Comparison of ENCODE assay signal across 9 cellular contexts in genomic region chr14:75022655-75023054, GRCh38. TPM values are rescaled to one million over a fixed set of nuclear protein-coding genes. Genes with fewer than 3 reads are reported as not detected.
DNase-seq lines count a peak whose midpoint lies in the region; ATAC-seq, FAIRE-seq and TF ChIP-seq lines count a peak whose summit lies in the region.
"Had no signal": no experiment of that assay in that cellular context is flagged by ENCODE, and none has a peak within 500 bp of the region (broad histone marks: within the 10 kb centered on the region; RNA-seq: fewer than 3 reads in every experiment).

No MANE protein-coding gene starts in this region.

- H3F3A ChIP-seq in SK-N-SH (replicated peaks; ENCODE audit: insufficient read depth) = peaks cover 7% of the 10 kb centered on the region

- H3K27ac ChIP-seq in A549 = no peak overlapping the region
- no peak overlapping the region for H3K27ac ChIP-seq in SK-N-SH (ENCODE audit: low read depth in 2 of 2, low read length in 1 of 2)

- peak; percentile 54 for FAIRE-seq in A549 (lab: Jason Lieb, UNC)

- CTCF ChIA-PET in A549 (lab: Yijun Ruan, JAX) (interaction anchor here (1.1 to 4.6 kb wide), 9 partner anchors 9 to 162 kb away, joined by 3 to 25 read pairs (median 3); no protein-coding TSS in a partner anchor), SK-N-SH (lab: Yijun Ruan, JAX) (interaction anchor here (0.6 to 4.7 kb wide), 16 partner anchors 9 to 279 kb away, joined by 3 to 28 read pairs (median 4); partner anchors contain the start of genes ACYP1 and PGF)

- no peaks in the 10 kb centered on the region for H3K79me2 ChIP-seq in SK-N-SH (ENCODE audit: insufficient read depth)

- no peaks in the 10 kb centered on the region for H3K9me3 ChIP-seq in A549
- H3K9me3 ChIP-seq in SK-N-SH = no peaks in the 10 kb centered on the region

- no peak overlapping the region for H2AFZ ChIP-seq in SK-N-SH (ENCODE audit: low read depth)

- TF ChIP-seq EP300 in A549 (IDR thresholded peaks at IDR 0.05) (no peak), SK-N-SH (IDR thresholded peaks at IDR 0.05; ENCODE audit: borderline replicate concordance in 1 of 2, low read depth in 1 of 2, low read length in 1 of 2) (no peak)

- no peak for TF ChIP-seq POLR2A in A549 (IDR thresholded peaks at IDR 0.05; ENCODE audit: low read length)

- H3K27me3 ChIP-seq in SK-N-SH (ENCODE audit: insufficient read depth) = no peaks in the 10 kb centered on the region

- ATAC-seq in A549 (peak; percentile 90 to 91), Right ventricle myocardium superior (ENCODE audit: poor library complexity) (peak; percentile 95), HG03196 (IDR thresholded peaks at IDR 0.05; ENCODE audit: unreplicated experiment) (no peak), HG03039 (IDR thresholded peaks at IDR 0.05; ENCODE audit: unreplicated experiment) (no peak)

- peak; percentile 53 to 59 for DNase-seq in A549 (ENCODE audit: low read depth in 1 of 2, low spot score in 1 of 2)
- DNase-seq in SK-N-SH = peak; percentile 49
- DNase-seq in Right ventricle myocardium superior = peak; percentile 73
- no peak for DNase-seq in retina
- DNase-seq in SIG-M5 (lab: John Stamatoyannopoulos, UW) = no peak
- DNase-seq: activated effector memory CD4-positive, alpha-beta T cell treated with anti-CD3 and anti-CD28 coated beads, Interleukin-2, amount 50 U/mL, for 16 hours had no signal

- H3K4me1 ChIP-seq in A549 (no peaks in the 10 kb centered on the region), SK-N-SH (ENCODE audit: control insufficient read depth in 1 of 2, insufficient read depth in 2 of 2, low read depth in 1 of 2, low read length in 1 of 2) (no peaks in the 10 kb centered on the region)

- H3K4me3 ChIP-seq in A549 = no peak overlapping the region
- no peak overlapping the region for H3K4me3 ChIP-seq in SK-N-SH (ENCODE audit: low read depth in 2 of 2, low read length in 1 of 2)

- H3K36me3 ChIP-seq in SK-N-SH (replicated peaks in 1 of 2; ENCODE audit: control insufficient read depth in 1 of 2, insufficient read depth in 2 of 2, low read length in 1 of 2) = peaks cover 17 to 25% of the 10 kb centered on the region in 2 experiments

- TF ChIP-seq RAD21 in A549 (conservative IDR thresholded peaks at IDR 0.05 in 1 of 2, IDR thresholded peaks at IDR 0.05 in 1 of 2) (peak in 1 of 2 experiments; percentile 36; a peak in 2 of 5 replicates), SK-N-SH (IDR thresholded peaks at IDR 0.05; ENCODE audit: low read length) (peak; percentile 52)

- H3K9ac ChIP-seq in SK-N-SH = no peak overlapping the region

- POLR2A ChIA-PET in A549 (lab: Yijun Ruan, JAX) (no interaction called here), SK-N-SH (lab: Yijun Ruan, JAX) (no interaction called here)

- H3K4me2 ChIP-seq in A549 (no peak overlapping the region), SK-N-SH (no peak overlapping the region)

- WGBS in A549 (ENCODE audit: missing lambda C conversion rate) = 85% methylated on average over 8 of the region's 8 CpGs
- 75% methylated on average over 8 of the region's 8 CpGs for WGBS in SK-N-SH (ENCODE audit: low lambda C conversion rate)

- intact Hi-C loops in Right ventricle myocardium superior (cut with DNase I) = no loop called here

- no peaks in the 10 kb centered on the region for H3K9me2 ChIP-seq in SK-N-SH

- TF ChIP-seq CTCF in A549 (IDR thresholded peaks at IDR 0.05) (peak; percentile 18; the same call in 1 of the 3 replicates), GM12873 (IDR thresholded peaks at IDR 0.05; ENCODE audit: insufficient read depth, low read depth, low read length, missing control alignments) (peak; percentile 58), SK-N-SH (IDR thresholded peaks at IDR 0.05) (peak; percentile 46)

- H4K20me1 ChIP-seq in SK-N-SH (ENCODE audit: insufficient read depth) = no peaks in the 10 kb centered on the region

TF ChIP-seq in A549, 52 proteins besides CTCF, POLR2A, EP300 and RAD21 (continues in another document):
- no peak for TF ChIP-seq FOSB (CRISPR knock-in tag; IDR thresholded peaks at IDR 0.05)
- TF ChIP-seq MAZ (IDR thresholded peaks at IDR 0.05; ENCODE audit: borderline replicate concordance, low read depth, low read length) = no peak
- TF ChIP-seq NR3C1 (IDR thresholded peaks at IDR 0.05) = no peak
- no peak for TF ChIP-seq GATA3 (IDR thresholded peaks at IDR 0.05; ENCODE audit: borderline replicate concordance)
- TF ChIP-seq KDM1A (IDR thresholded peaks at IDR 0.05; ENCODE audit: low read depth) = no peak
- no peak for TF ChIP-seq POLR2AphosphoS2 (conservative IDR thresholded peaks at IDR 0.05; ENCODE audit: low read length)
- TF ChIP-seq SMC3 (IDR thresholded peaks at IDR 0.05) = no peak

TF ChIP-seq in SK-N-SH, 30 proteins besides CTCF, POLR2A, EP300 and RAD21:
- no peak for TF ChIP-seq SMC3 (IDR thresholded peaks at IDR 0.05; ENCODE audit: low read depth, low read length)
- TF ChIP-seq NRF1 (IDR thresholded peaks at IDR 0.05; ENCODE audit: low read depth, low read length) = no peak
- no peak for TF ChIP-seq GABPA (IDR thresholded peaks at IDR 0.05; ENCODE audit: low read depth)

RNA-seq across cellular contexts. Expression of gene EIF2B2, which starts 19.9 kb away (rescaled TPM):
- polyA plus RNA-seq in A549 (2011; rRNA removed) = 116 and 142 TPM in 2 replicates
- 102 and 117 TPM in 2 replicates for polyA plus RNA-seq in A549 (2012; cell fraction: cytosol; rRNA removed)
- polyA plus RNA-seq in A549 (2012; cell fraction: nucleus; rRNA removed) = 64.6 and 86.0 TPM in 2 replicates
- 86.2 to 88.4 TPM (median 86.3 TPM) in 3 replicates for polyA plus RNA-seq in A549 (2017; fragmentation: RNase III; extraction: RNeasy Plus Mini Kit Qiagen cat#74134 plus additional on column Dnase treatment)
- polyA minus RNA-seq in A549 (2011; rRNA and poly(A)+ RNA removed) = 78.2 and 82.6 TPM in 2 replicates
- 111 and 125 TPM in 2 replicates for polyA plus RNA-seq in SK-N-SH (2012; rRNA removed)
- 96.3 and 101 TPM in 2 replicates for polyA plus RNA-seq in SK-N-SH (2012; cell fraction: cytosol; rRNA removed)
- polyA plus RNA-seq in SK-N-SH (2012; cell fraction: nucleus; rRNA removed) = 86.6 and 105 TPM in 2 replicates
- 29.5 TPM for total RNA-seq in Right ventricle myocardium superior

RNA-seq across cellular contexts. Expression of gene MLH3, which starts 28.6 kb away (rescaled TPM):
- polyA plus RNA-seq in A549 (2011; rRNA removed) (30.8 and 32.3 TPM in 2 replicates), A549 (2017; fragmentation: RNase III; extraction: RNeasy Plus Mini Kit Qiagen cat#74134 plus additional on column Dnase treatment) (15.2 to 16.2 TPM (median 16.0 TPM) in 3 replicates), SK-N-SH (2012; rRNA removed) (3.8 and 4.7 TPM in 2 replicates)
- polyA plus RNA-seq in A549 (2012; cell fraction: cytosol; rRNA removed) = 8.4 and 9.1 TPM in 2 replicates
- polyA plus RNA-seq in A549 (2012; cell fraction: nucleus; rRNA removed) = 11.5 and 18.4 TPM in 2 replicates
- 36.8 and 41.8 TPM in 2 replicates for polyA minus RNA-seq in A549 (2011; rRNA and poly(A)+ RNA removed)
- 2.9 and 3.8 TPM in 2 replicates for polyA plus RNA-seq in SK-N-SH (2012; cell fraction: cytosol; rRNA removed)
- polyA plus RNA-seq in SK-N-SH (2012; cell fraction: nucleus; rRNA removed) = 12.6 and 15.9 TPM in 2 replicates
- 21.8 TPM for total RNA-seq in Right ventricle myocardium superior

RNA-seq across cellular contexts. Expression of gene ACYP1, which starts 41.2 kb away (rescaled TPM):
- polyA plus RNA-seq in A549 (2011; rRNA removed) = 26.5 and 36.7 TPM in 2 replicates
- polyA plus RNA-seq in A549 (2012; cell fraction: cytosol; rRNA removed) = 24.6 and 36.2 TPM in 2 replicates
- 8.0 and 14.5 TPM in 2 replicates for polyA plus RNA-seq in A549 (2012; cell fraction: nucleus; rRNA removed)
- 30.0 to 34.3 TPM (median 33.3 TPM) in 3 replicates for polyA plus RNA-seq in A549 (2017; fragmentation: RNase III; extraction: RNeasy Plus Mini Kit Qiagen cat#74134 plus additional on column Dnase treatment)
- polyA minus RNA-seq in A549 (2011; rRNA and poly(A)+ RNA removed) = 3.4 and 3.9 TPM in 2 replicates
- polyA plus RNA-seq in SK-N-SH (2012; rRNA removed) = 53.5 and 70.1 TPM in 2 replicates
- 86.5 and 95.9 TPM in 2 replicates for polyA plus RNA-seq in SK-N-SH (2012; cell fraction: cytosol; rRNA removed)
- polyA plus RNA-seq in SK-N-SH (2012; cell fraction: nucleus; rRNA removed) = 26.7 and 40.9 TPM in 2 replicates
- total RNA-seq in Right ventricle myocardium superior = 11.9 TPM

RNA-seq across cellular contexts. Expression of gene ZC2HC1C, which starts 46.8 kb away (rescaled TPM):
- polyA plus RNA-seq in A549 (2011; rRNA removed) (2.4 and 2.7 TPM in 2 replicates), A549 (2017; fragmentation: RNase III; extraction: RNeasy Plus Mini Kit Qiagen cat#74134 plus additional on column Dnase treatment) (2.7 to 3.9 TPM (median 2.8 TPM) in 3 replicates), SK-N-SH (2012; rRNA removed) (1.2 and 1.4 TPM in 2 replicates)
- 0.98 and 1.2 TPM in 2 replicates for polyA plus RNA-seq in A549 (2012; cell fraction: cytosol; rRNA removed)
- 0.38 and 0.59 TPM in 2 replicates for polyA plus RNA-seq in A549 (2012; cell fraction: nucleus; rRNA removed)
- polyA minus RNA-seq in A549 (2011; rRNA and poly(A)+ RNA removed) = 1.1 and 1.5 TPM in 2 replicates
- polyA plus RNA-seq in SK-N-SH (2012; cell fraction: cytosol; rRNA removed) = 1.2 TPM in 2 replicates
- 1.2 and 2.8 TPM in 2 replicates for polyA plus RNA-seq in SK-N-SH (2012; cell fraction: nucleus; rRNA removed)
- 11.3 TPM for total RNA-seq in Right ventricle myocardium superior

Comparison
In these comparisons a context has a peak if more than half of its experiments do, and no peak if none do; other contexts are left out.
1. ATAC-seq: peak in A549 (2 of 2) and Right ventricle myocardium superior (single experiment); none in HG03196 (single experiment) and HG03039 (single experiment).
2. DNase-seq: peak in A549 (2 of 2), SK-N-SH (single experiment) and Right ventricle myocardium superior (single experiment); none in retina (single experiment) and SIG-M5 (single experiment).
3. Of the 12 proteins assayed by ChIP-seq in both A549 and SK-N-SH: peak only in A549: none; only in SK-N-SH: none; in both: CTCF; in neither: 10; mixed calls (peak in some experiments, not most) for 1.
4. Peak in every context shown above with its lines, with median percentiles within 50 percentile points of each other: CTCF ChIP-seq.